In the genomic region with DNA sequence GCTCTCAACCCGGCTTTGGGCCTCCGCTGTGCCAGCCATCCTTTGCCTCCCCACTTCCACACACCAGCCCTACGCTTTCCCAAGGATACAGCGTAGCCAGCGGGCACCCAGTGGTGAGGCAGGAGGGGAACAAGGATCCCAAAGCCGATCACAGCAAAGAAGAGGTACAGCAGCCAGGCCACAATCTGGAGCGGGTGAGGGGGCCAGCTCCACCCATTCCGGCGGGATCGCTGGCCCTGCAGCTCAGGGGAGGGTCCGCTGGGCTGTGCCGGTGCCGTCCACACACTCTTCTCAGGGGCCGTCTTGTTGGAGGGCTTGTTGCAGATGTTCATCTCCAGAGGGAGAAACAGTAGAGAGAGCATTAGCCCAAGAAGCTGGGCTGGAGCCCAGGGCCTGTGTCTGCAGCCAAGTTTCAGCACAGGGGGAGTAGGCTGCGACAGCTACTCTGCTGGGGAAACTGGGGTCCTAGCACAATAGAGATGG, we compare ENCODE assay signal across 1 cellular context.
TF ChIP-seq lines count a peak whose summit lies in the region.

No MANE protein-coding gene starts in this region.

TF ChIP-seq in H1, 55 proteins besides CTCF, POLR2A, EP300 and RAD21:
- TF ChIP-seq SP1 (IDR thresholded peaks at IDR 0.05; ENCODE audit: low read depth, low read length) (no peak), SP2 (IDR thresholded peaks at IDR 0.05; ENCODE audit: low read length) (no peak), TBP (IDR thresholded peaks at IDR 0.05; ENCODE audit: low read depth, low read length) (no peak), TAF7 (optimal IDR thresholded peaks at IDR 0.05; ENCODE audit: borderline replicate concordance, low read depth, low read length) (no peak)
